In genomic region chr1:163050496-163050895, GRCh38 we compare ENCODE assay signal across 26 cellular contexts. TPM values are rescaled to one million over a fixed set of nuclear protein-coding genes. Genes with fewer than 3 reads are reported as not detected.
"Had no signal": no experiment of that assay in that cellular context is flagged by ENCODE, and none has a peak within 500 bp of the region (broad histone marks: within the 10 kb centered on the region; RNA-seq: fewer than 3 reads in every experiment).

No MANE protein-coding gene starts in this region.

- H3K27me3 ChIP-seq: stomach, testis, thyroid gland, tibial artery, tibial nerve, transverse colon, upper lobe of left lung, upper lobe of right lung, uterus, vagina had no signal

- H3K27ac ChIP-seq: stomach, suprapubic skin, testis, thoracic aorta, thyroid gland, tibial artery, tibial nerve, transverse colon, upper lobe of left lung, upper lobe of right lung, uterus, vagina had no signal

- H3K9me3 ChIP-seq: stomach, suprapubic skin, testis, thoracic aorta, thyroid gland, tibial artery, tibial nerve, transverse colon, upper lobe of left lung, upper lobe of right lung, uterus, vagina had no signal

- ATAC-seq: stimulated activated effector memory CD8-positive, alpha-beta T cell treated with anti-CD3 and anti-CD28 coated beads, Interleukin-12 subunit alpha, Interleukin-12 subunit beta, amount 100 ng/mL, for 72 hours; stimulated activated memory B cell treated with anti-CD40 and anti-IgM and Interleukin-4, amounts not matched to agents 10 μg/mL and 1 μg/mL and 100 μg/mL, for 72 hours; stimulated activated naive B cell treated with anti-CD40 and anti-IgM and Interleukin-4, amounts not matched to agents 10 μg/mL and 1 μg/mL and 100 μg/mL, for 72 hours; stimulated activated naive CD8-positive, alpha-beta T cell treated with anti-CD3 and anti-CD28 coated beads, Interleukin-15, amount 100 ng/mL, for 72 hours; stimulated activated naive CD8-positive, alpha-beta T cell treated with anti-CD3 and anti-CD28 coated beads, Interleukin-15, Interleukin-2, amounts not matched to agents 100 U/mL and 50 U/mL, for 24 hours; upper lobe of right lung had no signal

- H3K36me3 ChIP-seq: stomach, suprapubic skin, thyroid gland, tibial artery, tibial nerve, transverse colon, upper lobe of left lung, upper lobe of right lung, uterus, vagina had no signal

- H3K4me1 ChIP-seq: suprapubic skin, tibial artery, tibial nerve, transverse colon, upper lobe of right lung, uterus, vagina had no signal

- H3K4me3 ChIP-seq: stomach, suprapubic skin, testis, thoracic aorta, thyroid gland, tibial artery, tibial nerve, transverse colon, upper lobe of left lung, upper lobe of right lung, uterus, vagina had no signal

- DNase-seq: stimulated activated CD4-positive, alpha-beta T cell treated with anti-CD3 and anti-CD28 coated beads, Interleukin-2, amount 100 ng/mL, for 48 hours; stimulated activated CD4-positive, alpha-beta T cell treated with anti-CD3 and anti-CD28 coated beads, Interleukin-4, amount 100 ng/mL, for 1 hour; stimulated activated CD4-positive, alpha-beta T cell treated with anti-CD3 and anti-CD28 coated beads, Interleukin-4, amount 100 ng/mL, for 24 hours; stimulated activated CD4-positive, alpha-beta T cell treated with anti-CD3 and anti-CD28 coated beads, Interleukin-4, amount 100 ng/mL, for 4 hours; stimulated activated CD8-positive, alpha-beta memory T cell treated with anti-CD3 and anti-CD28 coated beads, Interleukin-4, amount 100 ng/mL, for 48 hours; stimulated activated naive B cell treated with anti-CD40 and anti-IgM and Interleukin-4, amounts not matched to agents 10 μg/mL and 1 μg/mL and 100 μg/mL, for 72 hours; stimulated activated naive CD4-positive, alpha-beta T cell; stimulated activated naive CD4-positive, alpha-beta T cell treated with Interleukin-2 at 50 U/mL for 16 hours; stimulated activated naive CD8-positive, alpha-beta T cell treated with anti-CD3 and anti-CD28 coated beads, Interleukin-15, amount 100 ng/mL, for 72 hours; stimulated activated naive CD8-positive, alpha-beta T cell treated with anti-CD3 and anti-CD28 coated beads, Interleukin-15, Interleukin-2, amounts not matched to agents 100 U/mL and 50 U/mL, for 24 hours; stomach; substantia nigra; testis; thyroid gland; tibial artery; transverse colon; trophoblast cell; upper lobe of left lung; upper lobe of right lung; uterus had no signal

RNA-seq across cellular contexts. Expression of gene RGS4, which starts 18.7 kb away (rescaled TPM):
- total RNA-seq: suprapubic skin had no signal
